11 cellular contexts compared by ENCODE assay signal in the genomic region with DNA sequence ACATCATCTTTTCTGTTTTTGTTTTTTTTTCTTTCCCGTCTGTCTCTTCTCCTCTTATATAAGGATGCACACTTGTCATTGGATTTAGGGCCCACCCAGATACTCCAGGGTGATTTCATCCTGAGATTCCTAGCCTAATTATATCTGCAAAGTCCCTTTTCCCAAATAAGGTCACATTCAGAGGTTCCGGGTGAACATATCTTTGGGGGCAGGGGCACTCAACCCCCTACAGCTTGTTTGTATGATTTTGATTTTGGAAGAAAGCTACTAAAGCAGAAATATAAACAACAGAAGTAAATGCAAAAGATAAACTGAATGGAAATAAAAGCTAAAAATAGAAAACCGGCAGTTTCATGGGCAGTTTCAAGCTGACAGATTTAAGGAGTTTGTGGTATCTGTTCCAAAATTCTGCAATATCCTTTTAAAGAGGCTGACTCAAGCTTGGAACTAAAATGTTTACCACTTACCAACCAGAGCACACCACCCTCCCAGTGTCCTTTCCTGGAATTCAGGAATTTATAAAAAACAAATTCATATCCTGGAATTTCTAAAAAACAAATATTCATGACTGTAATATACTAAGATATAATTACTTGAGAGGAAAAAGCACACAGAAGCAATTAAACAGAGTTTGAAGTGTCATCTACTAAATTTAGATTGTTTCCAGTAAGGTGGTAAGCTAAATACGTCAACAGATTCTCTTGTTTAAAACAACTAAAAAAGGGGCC.
DNase-seq lines count a peak whose midpoint lies in the region; ATAC-seq and TF ChIP-seq lines count a peak whose summit lies in the region.
"Had no signal": no experiment of that assay in that cellular context is flagged by ENCODE, and none has a peak within 500 bp of the region (broad histone marks: within the 10 kb centered on the region; RNA-seq: fewer than 3 reads in every experiment).

No MANE protein-coding gene starts in this region.

- peak; percentile 54 to 55 for ATAC-seq in gastrocnemius medialis
- no peak for ATAC-seq in HG03135 (IDR thresholded peaks at IDR 0.05; ENCODE audit: unreplicated experiment)

- DNase-seq in GM03348 (ENCODE audit: low spot score), result peak; percentile 82
- peak; percentile 69 for DNase-seq in RPMI7951 (ENCODE audit: low read depth)
- no peak for DNase-seq in esophagus squamous epithelium (lab: John Stamatoyannopoulos, UW)
- no peak for DNase-seq in gastrocnemius medialis
- DNase-seq in NCI-H1417 treated with DMSO at 0.1 percent for 48 hours (lab: John Stamatoyannopoulos, UW), result no peak
- DNase-seq in GM13977 (ENCODE audit: low spot score), result no peak
- DNase-seq in NCI-H2171 treated with DMSO at 0.1 percent for 48 hours (lab: John Stamatoyannopoulos, UW), result no peak
- DNase-seq: activated CD4-positive, CD25-positive, alpha-beta regulatory T cell; brain microvascular endothelial cell; NCI-H345 had no signal

- H3K27me3 ChIP-seq in esophagus squamous epithelium (no peaks in the 10 kb centered on the region), gastrocnemius medialis (no peaks in the 10 kb centered on the region)
- H3K27me3 ChIP-seq: brain microvascular endothelial cell had no signal

- in situ Hi-C loops in gastrocnemius medialis (cut with MboI; ENCODE audit: low sequenced_read_pairs in 4 of 4), result no loop called here
- in situ Hi-C loops in GM13977 (cut with MboI; ENCODE audit: low pct_unique_long_range_greater_than_20kb, low sequenced_read_pairs, unreplicated experiment), result no loop called here

- H3K27ac ChIP-seq in esophagus squamous epithelium (peak overlapping the region; percentile 14 to 68 (median 64)), gastrocnemius medialis (peak overlapping the region; percentile 53 to 76 (median 56))
- H3K27ac ChIP-seq: brain microvascular endothelial cell had no signal

- TF ChIP-seq POLR2A in esophagus squamous epithelium (IDR thresholded peaks at IDR 0.05) (no peak), gastrocnemius medialis (IDR thresholded peaks at IDR 0.05) (no peak)

- H3K4me3 ChIP-seq in esophagus squamous epithelium, result no peak overlapping the region
- H3K4me3 ChIP-seq in gastrocnemius medialis, result no peak overlapping the region

- H3K9me3 ChIP-seq in esophagus squamous epithelium (no peaks in the 10 kb centered on the region), gastrocnemius medialis (no peaks in the 10 kb centered on the region)

- intact Hi-C loops in esophagus squamous epithelium (cut with DNase I), result no loop called here
- intact Hi-C loops in gastrocnemius medialis (cut with DNase I; ENCODE audit: low total_unique reads), result no loop called here

- TF ChIP-seq CTCF in esophagus squamous epithelium (IDR thresholded peaks at IDR 0.05), result no peak
- no peak for TF ChIP-seq CTCF in gastrocnemius medialis (IDR thresholded peaks at IDR 0.05 in 4 of 5, conservative IDR thresholded peaks at IDR 0.05 in 1 of 5)
- TF ChIP-seq CTCF in GM13977 (IDR thresholded peaks at IDR 0.05; ENCODE audit: extremely low read depth, insufficient read depth, missing control alignments), result no peak

- H3K36me3 ChIP-seq in esophagus squamous epithelium, result no peaks in the 10 kb centered on the region
- no peaks in the 10 kb centered on the region for H3K36me3 ChIP-seq in gastrocnemius medialis
- H3K36me3 ChIP-seq: brain microvascular endothelial cell had no signal

- H3K4me1 ChIP-seq in esophagus squamous epithelium, result peaks cover 2 to 32% (median 11%) of the 10 kb centered on the region in 3 donors
- H3K4me1 ChIP-seq in gastrocnemius medialis, result no peaks in the 10 kb centered on the region

- WGBS in esophagus squamous epithelium, 2 donors, result 29 to 41% methylated on average over 4 of the region's 4 CpGs

Comparison
In these comparisons a context has a peak if more than half of its experiments do, and no peak if none do; other contexts are left out.
1. DNase-seq: peak in GM03348 (single experiment) and RPMI7951 (single experiment); none in esophagus squamous epithelium (single experiment), gastrocnemius medialis (0 of 2), NCI-H1417 treated with DMSO at 0.1 percent for 48 hours (single experiment), GM13977 (single experiment) and NCI-H2171 treated with DMSO at 0.1 percent for 48 hours (single experiment).